In the genomic region with DNA sequence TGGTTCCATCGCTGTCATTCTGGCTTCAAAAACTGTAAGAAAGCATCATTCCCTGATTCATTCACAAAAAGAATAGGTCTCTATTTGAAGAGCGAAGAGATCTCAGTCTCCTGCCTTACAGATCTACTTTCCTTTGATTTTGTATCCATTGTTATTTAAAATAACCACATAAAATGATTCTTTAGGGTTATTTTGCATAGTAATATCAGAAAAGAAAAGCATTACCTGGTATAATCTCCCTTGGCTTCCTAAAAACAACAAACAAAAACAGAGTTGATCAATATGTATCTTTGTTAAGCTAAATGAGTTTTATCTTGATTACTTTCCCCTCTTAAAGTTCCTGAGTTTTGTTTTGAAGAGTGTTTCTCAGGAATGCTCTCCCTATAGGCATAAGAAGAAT, we compare ENCODE assay signal across 1 cellular context.
TF ChIP-seq lines count a peak whose summit lies in the region.

No MANE protein-coding gene starts in this region.

TF ChIP-seq in HCT116, 20 proteins besides CTCF, POLR2A, EP300 and RAD21:
- TF ChIP-seq ZFX (IDR thresholded peaks at IDR 0.05), result no peak
- no peak for TF ChIP-seq YY1 (IDR thresholded peaks at IDR 0.05; ENCODE audit: extremely low read depth, insufficient replicate concordance, low read depth, low read length)
- no peak for TF ChIP-seq ZNF274 (IDR thresholded peaks at IDR 0.05; ENCODE audit: low read depth, low read length)
- TF ChIP-seq, protein P1, sequence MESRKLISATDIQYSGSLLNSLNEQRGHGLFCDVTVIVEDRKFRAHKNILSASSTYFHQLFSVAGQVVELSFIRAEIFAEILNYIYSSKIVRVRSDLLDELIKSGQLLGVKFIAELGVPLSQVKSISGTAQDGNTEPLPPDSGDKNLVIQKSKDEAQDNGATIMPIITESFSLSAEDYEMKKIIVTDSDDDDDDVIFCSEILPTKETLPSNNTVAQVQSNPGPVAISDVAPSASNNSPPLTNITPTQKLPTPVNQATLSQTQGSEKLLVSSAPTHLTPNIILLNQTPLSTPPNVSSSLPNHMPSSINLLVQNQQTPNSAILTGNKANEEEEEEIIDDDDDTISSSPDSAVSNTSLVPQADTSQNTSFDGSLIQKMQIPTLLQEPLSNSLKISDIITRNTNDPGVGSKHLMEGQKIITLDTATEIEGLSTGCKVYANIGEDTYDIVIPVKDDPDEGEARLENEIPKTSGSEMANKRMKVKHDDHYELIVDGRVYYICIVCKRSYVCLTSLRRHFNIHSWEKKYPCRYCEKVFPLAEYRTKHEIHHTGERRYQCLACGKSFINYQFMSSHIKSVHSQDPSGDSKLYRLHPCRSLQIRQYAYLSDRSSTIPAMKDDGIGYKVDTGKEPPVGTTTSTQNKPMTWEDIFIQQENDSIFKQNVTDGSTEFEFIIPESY (IDR thresholded peaks at IDR 0.05; ENCODE audit: extremely low read depth, insufficient replicate concordance, low read length), result no peak
- TF ChIP-seq SIN3A (IDR thresholded peaks at IDR 0.05; ENCODE audit: low read depth), result no peak
- no peak for TF ChIP-seq SP1 (IDR thresholded peaks at IDR 0.05; ENCODE audit: low read depth)
- no peak for TF ChIP-seq FOSL1 (IDR thresholded peaks at IDR 0.05; ENCODE audit: low read depth)
- TF ChIP-seq TCF7L2 (IDR thresholded peaks at IDR 0.05; ENCODE audit: borderline replicate concordance, extremely low read depth, insufficient read depth, insufficient read length), result no peak
